In genomic region chr15:66429117-66429516, GRCh38 we compare ENCODE assay signal across 1 cellular context.
TF ChIP-seq lines count a peak whose summit lies in the region.

No MANE protein-coding gene starts in this region.

TF ChIP-seq in SK-N-SH treated with all-trans-retinoic acid at 6 μM for 48 hours, 23 proteins besides CTCF, POLR2A, EP300 and RAD21 (continued from another document):
- TF ChIP-seq, protein P1, sequence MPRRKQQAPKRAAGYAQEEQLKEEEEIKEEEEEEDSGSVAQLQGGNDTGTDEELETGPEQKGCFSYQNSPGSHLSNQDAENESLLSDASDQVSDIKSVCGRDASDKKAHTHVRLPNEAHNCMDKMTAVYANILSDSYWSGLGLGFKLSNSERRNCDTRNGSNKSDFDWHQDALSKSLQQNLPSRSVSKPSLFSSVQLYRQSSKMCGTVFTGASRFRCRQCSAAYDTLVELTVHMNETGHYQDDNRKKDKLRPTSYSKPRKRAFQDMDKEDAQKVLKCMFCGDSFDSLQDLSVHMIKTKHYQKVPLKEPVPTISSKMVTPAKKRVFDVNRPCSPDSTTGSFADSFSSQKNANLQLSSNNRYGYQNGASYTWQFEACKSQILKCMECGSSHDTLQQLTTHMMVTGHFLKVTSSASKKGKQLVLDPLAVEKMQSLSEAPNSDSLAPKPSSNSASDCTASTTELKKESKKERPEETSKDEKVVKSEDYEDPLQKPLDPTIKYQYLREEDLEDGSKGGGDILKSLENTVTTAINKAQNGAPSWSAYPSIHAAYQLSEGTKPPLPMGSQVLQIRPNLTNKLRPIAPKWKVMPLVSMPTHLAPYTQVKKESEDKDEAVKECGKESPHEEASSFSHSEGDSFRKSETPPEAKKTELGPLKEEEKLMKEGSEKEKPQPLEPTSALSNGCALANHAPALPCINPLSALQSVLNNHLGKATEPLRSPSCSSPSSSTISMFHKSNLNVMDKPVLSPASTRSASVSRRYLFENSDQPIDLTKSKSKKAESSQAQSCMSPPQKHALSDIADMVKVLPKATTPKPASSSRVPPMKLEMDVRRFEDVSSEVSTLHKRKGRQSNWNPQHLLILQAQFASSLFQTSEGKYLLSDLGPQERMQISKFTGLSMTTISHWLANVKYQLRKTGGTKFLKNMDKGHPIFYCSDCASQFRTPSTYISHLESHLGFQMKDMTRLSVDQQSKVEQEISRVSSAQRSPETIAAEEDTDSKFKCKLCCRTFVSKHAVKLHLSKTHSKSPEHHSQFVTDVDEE (CRISPR knock-in tag; IDR thresholded peaks at IDR 0.05), result no peak
- TF ChIP-seq ZFP3 (CRISPR knock-in tag; IDR thresholded peaks at IDR 0.05) (no peak), CSDC2 (CRISPR knock-in tag; IDR thresholded peaks at IDR 0.05) (no peak), ESRRG (CRISPR knock-in tag; IDR thresholded peaks at IDR 0.05) (no peak), PATZ1 (CRISPR knock-in tag; IDR thresholded peaks at IDR 0.05; ENCODE audit: borderline replicate concordance) (no peak)
TF ChIP-seq in SK-N-SH treated with all-trans-retinoic acid at 6 μM for 48 hours: peak in this region for 0.
